Comparison of ENCODE assay signal across 1 cellular context in genomic region chr16:16861546-16861945, GRCh38.
TF ChIP-seq lines count a peak whose summit lies in the region.

No MANE protein-coding gene starts in this region.

TF ChIP-seq in HepG2, 621 proteins besides CTCF, POLR2A, EP300 and RAD21 (continued from another document and continues in another):
- TF ChIP-seq NR2F1 (CRISPR knock-in tag; IDR thresholded peaks at IDR 0.05) (no peak), WIZ (CRISPR knock-in tag; IDR thresholded peaks at IDR 0.05) (no peak), POGZ (CRISPR knock-in tag; IDR thresholded peaks at IDR 0.05) (no peak), ZEB1 (IDR thresholded peaks at IDR 0.05; ENCODE audit: insufficient replicate concordance, low read depth) (no peak), ZNF839 (CRISPR knock-in tag; IDR thresholded peaks at IDR 0.05; ENCODE audit: borderline replicate concordance) (no peak), ARNTL (CRISPR knock-in tag; IDR thresholded peaks at IDR 0.05) (no peak), E2F5 (CRISPR knock-in tag; conservative IDR thresholded peaks at IDR 0.05) (0 out of 2 replicates have a peak, but pooled peaks have one; percentile 12), SOX5 (CRISPR knock-in tag; IDR thresholded peaks at IDR 0.05; ENCODE audit: borderline replicate concordance) (no peak), TEF (CRISPR knock-in tag; IDR thresholded peaks at IDR 0.05) (no peak), AKAP8 (CRISPR knock-in tag; IDR thresholded peaks at IDR 0.05) (no peak), ZNF614 (CRISPR knock-in tag; IDR thresholded peaks at IDR 0.05; ENCODE audit: borderline replicate concordance) (no peak), SMARCC2 (IDR thresholded peaks at IDR 0.05) (no peak), GLMP (CRISPR knock-in tag; IDR thresholded peaks at IDR 0.05; ENCODE audit: borderline replicate concordance) (no peak), ATF4 (CRISPR knock-in tag; IDR thresholded peaks at IDR 0.05) (no peak), ZNF34 (CRISPR knock-in tag; IDR thresholded peaks at IDR 0.05; ENCODE audit: borderline replicate concordance) (no peak), U2AF2 (IDR thresholded peaks at IDR 0.05; ENCODE audit: low read depth, low read length) (no peak), ZFP36L1 (CRISPR knock-in tag; IDR thresholded peaks at IDR 0.05) (0 out of 2 replicates have a peak, but pooled peaks have one; percentile 19), SIX4 (CRISPR knock-in tag; IDR thresholded peaks at IDR 0.05) (no peak), SMC3 (IDR thresholded peaks at IDR 0.05; ENCODE audit: low read length) (peak; percentile 91), SP5 (CRISPR knock-in tag; IDR thresholded peaks at IDR 0.05; ENCODE audit: borderline replicate concordance, low read depth) (no peak), ZNF512B (CRISPR knock-in tag; IDR thresholded peaks at IDR 0.05; ENCODE audit: borderline replicate concordance) (no peak), TOPORS (CRISPR knock-in tag; IDR thresholded peaks at IDR 0.05) (no peak), ARID3A (IDR thresholded peaks at IDR 0.05; ENCODE audit: low read depth, low read length) (0 out of 2 replicates have a peak, but pooled peaks have one; percentile 22), GTF2F1 (IDR thresholded peaks at IDR 0.05; ENCODE audit: low read length) (no peak), STAG1 (CRISPR knock-in tag; IDR thresholded peaks at IDR 0.05) (peak; percentile 81), PREB (CRISPR knock-in tag; IDR thresholded peaks at IDR 0.05) (no peak), GATAD2A (CRISPR knock-in tag; IDR thresholded peaks at IDR 0.05) (0 out of 2 replicates have a peak, but pooled peaks have one; percentile 31), NCOA5 (CRISPR knock-in tag; IDR thresholded peaks at IDR 0.05) (no peak), ERF (CRISPR knock-in tag; IDR thresholded peaks at IDR 0.05) (0 out of 2 replicates have a peak, but pooled peaks have one; percentile 32), XRCC5 (optimal IDR thresholded peaks at IDR 0.05; ENCODE audit: low read length) (peak; percentile 81), PRDM10 (CRISPR knock-in tag; IDR thresholded peaks at IDR 0.05; ENCODE audit: low read depth) (no peak), KAT8 (CRISPR knock-in tag; IDR thresholded peaks at IDR 0.05) (no peak), TEAD2 (CRISPR knock-in tag; IDR thresholded peaks at IDR 0.05) (no peak), TIGD3 (CRISPR knock-in tag; IDR thresholded peaks at IDR 0.05; ENCODE audit: borderline replicate concordance) (no peak), ZFP1 (CRISPR knock-in tag; IDR thresholded peaks at IDR 0.05) (no peak), ZNF382 (CRISPR knock-in tag; IDR thresholded peaks at IDR 0.05; ENCODE audit: borderline replicate concordance) (no peak), MNT (IDR thresholded peaks at IDR 0.05) (peak; percentile 74), MZF1 (CRISPR knock-in tag; IDR thresholded peaks at IDR 0.05; ENCODE audit: borderline replicate concordance) (no peak), KDM1A (CRISPR knock-in tag; IDR thresholded peaks at IDR 0.05) (no peak), POLR2AphosphoS2 (IDR thresholded peaks at IDR 0.05; ENCODE audit: low read depth, low read length) (no peak), ZNF850 (CRISPR knock-in tag; conservative IDR thresholded peaks at IDR 0.05) (no peak), GLI4 (CRISPR knock-in tag; IDR thresholded peaks at IDR 0.05; ENCODE audit: borderline replicate concordance) (no peak), KLF16 (CRISPR knock-in tag; IDR thresholded peaks at IDR 0.05) (no peak), CBFB (CRISPR knock-in tag; IDR thresholded peaks at IDR 0.05) (no peak), ZNF331 (CRISPR knock-in tag; IDR thresholded peaks at IDR 0.05) (no peak), CC2D1A (CRISPR knock-in tag; IDR thresholded peaks at IDR 0.05) (no peak), MYC (CRISPR knock-in tag; IDR thresholded peaks at IDR 0.05; ENCODE audit: borderline replicate concordance) (no peak), ZNF235 (CRISPR knock-in tag; IDR thresholded peaks at IDR 0.05; ENCODE audit: borderline replicate concordance) (no peak), ZNF431 (CRISPR knock-in tag; IDR thresholded peaks at IDR 0.05; ENCODE audit: borderline replicate concordance, low read depth) (no peak), ZFP91 (CRISPR knock-in tag; IDR thresholded peaks at IDR 0.05; ENCODE audit: borderline replicate concordance) (no peak), ZBTB3 (CRISPR knock-in tag; IDR thresholded peaks at IDR 0.05; ENCODE audit: borderline replicate concordance, low read depth) (no peak), ZNF777 (CRISPR knock-in tag; IDR thresholded peaks at IDR 0.05) (no peak), ZNF772 (CRISPR knock-in tag; IDR thresholded peaks at IDR 0.05) (no peak)
